In genomic region chr19:1046117-1046626, GRCh38 we compare ENCODE assay signal across 17 cellular contexts. TPM values are rescaled to one million over a fixed set of nuclear protein-coding genes. Genes with fewer than 3 reads are reported as not detected.
DNase-seq lines count a peak whose midpoint lies in the region; ATAC-seq and TF ChIP-seq lines count a peak whose summit lies in the region.
"Had no signal": no experiment of that assay in that cellular context is flagged by ENCODE, and none has a peak within 500 bp of the region (broad histone marks: within the 10 kb centered on the region; RNA-seq: fewer than 3 reads in every experiment).

No MANE protein-coding gene starts in this region.

- H2AFZ ChIP-seq in HCT116 (ENCODE audit: low read depth, low read length, poor library complexity, severe bottlenecking), result no peak overlapping the region
- no peak overlapping the region for H2AFZ ChIP-seq in neural progenitor cell (replicated peaks)

- DNase-seq in activated naive CD4-positive, alpha-beta T cell treated with anti-CD3 and anti-CD28 coated beads, Interleukin-2, amount 50 U/mL, for 16 hours, result peak; percentile 8
- DNase-seq in activated naive CD4-positive, alpha-beta T cell treated with anti-CD3 and anti-CD28 coated beads, Interleukin-2, amount 10 ng/mL, durations not matched to agents 7 days and 5 days, result no peak
- DNase-seq in HCT116 (ENCODE audit: low read depth, low spot score) (no peak), islet precursor cell (peak; percentile 56), neural progenitor cell (ENCODE audit: low spot score) (no peak), breast epithelium (ENCODE audit: low spot score in 2 of 2) (no peak), mesothelial cell of epicardium (ENCODE audit: low spot score in 2 of 2, unreplicated experiment in 2 of 2) (no peak), SW 1271 (lab: John Stamatoyannopoulos, UW) (no peak)
- DNase-seq: 8988T, AML-193, DMS79, GOT3, HFFc6, IMR-90 had no signal

- peaks cover 7% of the 10 kb centered on the region for H3F3A ChIP-seq in neural progenitor cell (ENCODE audit: low read depth)

- ATAC-seq in HCT116, result no peak

- peaks cover 0 to 15% of the 10 kb centered on the region in 2 experiments; a peak in 1 of 4 replicates for H3K36me3 ChIP-seq in HCT116 (ENCODE audit: control insufficient read depth in 1 of 2, insufficient read depth in 2 of 2, low read length in 2 of 2)
- H3K36me3 ChIP-seq in neural progenitor cell, result no peaks in the 10 kb centered on the region
- H3K36me3 ChIP-seq in breast epithelium, result no peaks in the 10 kb centered on the region
- H3K36me3 ChIP-seq: HAP-1 had no signal

- no peaks in the 10 kb centered on the region for H3K9me2 ChIP-seq in HCT116 (ENCODE audit: insufficient read depth)

- H3K4me2 ChIP-seq in HCT116 (ENCODE audit: low read length), result no peak overlapping the region
- no peak overlapping the region for H3K4me2 ChIP-seq in neural progenitor cell

- H3K4me1 ChIP-seq in HCT116 (ENCODE audit: control insufficient read depth in 1 of 2, insufficient read depth in 2 of 2, low read length in 2 of 2) (peaks cover 29 to 51% of the 10 kb centered on the region in 2 experiments), neural progenitor cell (peaks cover 3% of the 10 kb centered on the region), breast epithelium (peaks cover 0 to 6% of the 10 kb centered on the region in 2 donors)

- TF ChIP-seq RAD21 in HCT116 (IDR thresholded peaks at IDR 0.05; ENCODE audit: low read depth), result no peak

- H3K4me3 Mint-ChIP-seq in activated naive CD4-positive, alpha-beta T cell treated with anti-CD3 and anti-CD28 coated beads, Interleukin-2, amount 10 ng/mL, durations not matched to agents 7 days and 5 days, result no peak overlapping the region
- H3K4me3 Mint-ChIP-seq in neural progenitor cell (peak overlapping the region; percentile 38), mesothelial cell of epicardium (no peak overlapping the region)
- H3K4me3 Mint-ChIP-seq: HFFc6 had no signal

- peaks cover 18% of the 10 kb centered on the region for H3K4me1 Mint-ChIP-seq in activated naive CD4-positive, alpha-beta T cell treated with anti-CD3 and anti-CD28 coated beads, Interleukin-2, amount 10 ng/mL, durations not matched to agents 7 days and 5 days
- H3K4me1 Mint-ChIP-seq in neural progenitor cell (peaks cover 9% of the 10 kb centered on the region), mesothelial cell of epicardium (peaks cover 5% of the 10 kb centered on the region)

- POLR2A ChIA-PET in HCT116 (lab: Charles Lee), result interaction anchor here (2.0 kb wide), 1 partner anchor 223 kb away, joined by 7 read pairs; the partner anchor contains the start of gene CIRBP

- peaks cover 25% of the 10 kb centered on the region for H3K36me3 Mint-ChIP-seq in activated naive CD4-positive, alpha-beta T cell treated with anti-CD3 and anti-CD28 coated beads, Interleukin-2, amount 10 ng/mL, durations not matched to agents 7 days and 5 days
- H3K36me3 Mint-ChIP-seq in neural progenitor cell (no peaks in the 10 kb centered on the region), mesothelial cell of epicardium (no peaks in the 10 kb centered on the region)

- no peaks in the 10 kb centered on the region for H3K9me3 ChIP-seq in HCT116 (ENCODE audit: control insufficient read depth in 1 of 2, insufficient read depth in 1 of 2, low read depth in 1 of 2, low read length in 2 of 2)
- H3K9me3 ChIP-seq in neural progenitor cell (ENCODE audit: low read depth), result no peaks in the 10 kb centered on the region
- no peaks in the 10 kb centered on the region for H3K9me3 ChIP-seq in breast epithelium
- H3K9me3 ChIP-seq: HAP-1 had no signal

- RAD21 ChIA-PET in HCT116 (lab: Charles Lee; ENCODE audit: low non-redundant PET in 1 of 2, low total read pairs in 2 of 2, uncharacterized antibody in 2 of 2, unreplicated experiment in 2 of 2), result no interaction called here

- H3K27ac ChIP-seq in HCT116 (ENCODE audit: low read depth, low read length) (peak overlapping the region; percentile 50), neural progenitor cell (no peak overlapping the region), breast epithelium (no peak overlapping the region)
- H3K27ac ChIP-seq: C4-2B had no signal

- intact Hi-C loops in HCT116 (cut with micrococcal nuclease) (no loop called here), breast epithelium (cut with DNase I; ENCODE audit: low total_unique reads) (no loop called here)

- H4K20me1 ChIP-seq in HCT116 (ENCODE audit: insufficient read depth) (no peaks in the 10 kb centered on the region), neural progenitor cell (ENCODE audit: low read depth) (peaks cover 8% of the 10 kb centered on the region)

- CTCF ChIA-PET in activated naive CD4-positive, alpha-beta T cell treated with anti-CD3 and anti-CD28 coated beads, Interleukin-2, amount 10 ng/mL, durations not matched to agents 7 days and 5 days (lab: Charles Lee), result no interaction called here
- CTCF ChIA-PET in HCT116 (lab: Charles Lee), result interaction anchor here (1.4 kb wide), 1 partner anchor 19 kb away, joined by 7 read pairs; no protein-coding TSS in a partner anchor

- no peak overlapping the region for H3K4me3 ChIP-seq in HCT116 (replicated peaks in 1 of 2; ENCODE audit: low read depth in 1 of 2, low read length in 2 of 2)
- H3K4me3 ChIP-seq in neural progenitor cell, result no peak overlapping the region
- no peak overlapping the region for H3K4me3 ChIP-seq in breast epithelium
- H3K4me3 ChIP-seq: HAP-1 had no signal

- H3K27me3 ChIP-seq in HCT116 (ENCODE audit: insufficient read depth, low read length) (no peaks in the 10 kb centered on the region), neural progenitor cell (no peaks in the 10 kb centered on the region), breast epithelium (no peaks in the 10 kb centered on the region)

- H3K9ac ChIP-seq in HCT116 (ENCODE audit: low read length) (no peak overlapping the region), neural progenitor cell (no peak overlapping the region)

- H3K27ac Mint-ChIP-seq in activated naive CD4-positive, alpha-beta T cell treated with anti-CD3 and anti-CD28 coated beads, Interleukin-2, amount 10 ng/mL, durations not matched to agents 7 days and 5 days, result no peak overlapping the region
- H3K27ac Mint-ChIP-seq in neural progenitor cell, result no peak overlapping the region
- no peak overlapping the region for H3K27ac Mint-ChIP-seq in mesothelial cell of epicardium
- H3K27ac Mint-ChIP-seq: HFFc6 had no signal

- TF ChIP-seq CTCF in HCT116 (IDR thresholded peaks at IDR 0.05 in 2 of 3, conservative IDR thresholded peaks at IDR 0.05 in 1 of 3; ENCODE audit: borderline replicate concordance in 1 of 3, insufficient read depth in 1 of 3, low read depth in 2 of 3, low read length in 2 of 3) (no peak), neural progenitor cell (IDR thresholded peaks at IDR 0.05) (no peak), breast epithelium (IDR thresholded peaks at IDR 0.05) (no peak), mesothelial cell of epicardium (IDR thresholded peaks at IDR 0.05; ENCODE audit: unreplicated experiment) (no peak)

- H3K27me3 Mint-ChIP-seq in activated naive CD4-positive, alpha-beta T cell treated with anti-CD3 and anti-CD28 coated beads, Interleukin-2, amount 10 ng/mL, durations not matched to agents 7 days and 5 days, result no peaks in the 10 kb centered on the region
- H3K27me3 Mint-ChIP-seq in neural progenitor cell (ENCODE audit: insufficient read depth, low read depth) (peaks cover 4% of the 10 kb centered on the region), mesothelial cell of epicardium (ENCODE audit: low read depth) (no peaks in the 10 kb centered on the region)
- H3K27me3 Mint-ChIP-seq: CD4-positive, alpha-beta memory T cell had no signal

- TF ChIP-seq POLR2A in HCT116 (IDR thresholded peaks at IDR 0.05; ENCODE audit: borderline replicate concordance, extremely low read depth, insufficient read depth, insufficient read length), result no peak
- TF ChIP-seq POLR2A in breast epithelium (IDR thresholded peaks at IDR 0.05), result no peak

- peaks cover 8% of the 10 kb centered on the region; the same call in 1 of the 2 replicates for H3K79me2 ChIP-seq in HCT116 (ENCODE audit: insufficient read depth, low read length)
- H3K79me2 ChIP-seq in neural progenitor cell (ENCODE audit: low read depth), result no peaks in the 10 kb centered on the region

- BruUV-seq in HCT116 (replicated peaks; lab: Mats Ljungman, UMichigan), result no TSS peak

- peaks cover 2% of the 10 kb centered on the region for H3K9me3 Mint-ChIP-seq in activated naive CD4-positive, alpha-beta T cell treated with anti-CD3 and anti-CD28 coated beads, Interleukin-2, amount 10 ng/mL, durations not matched to agents 7 days and 5 days
- H3K9me3 Mint-ChIP-seq in neural progenitor cell (no peaks in the 10 kb centered on the region), mesothelial cell of epicardium (no peaks in the 10 kb centered on the region)
- H3K9me3 Mint-ChIP-seq: CD4-positive, alpha-beta memory T cell had no signal

TF ChIP-seq in HCT116, 20 proteins besides CTCF, POLR2A, EP300 and RAD21 (continues in another document):
- TF ChIP-seq MAX (IDR thresholded peaks at IDR 0.05) (no peak), EZH2 (IDR thresholded peaks at IDR 0.05) (no peak), CBX3 (IDR thresholded peaks at IDR 0.05; ENCODE audit: low read depth) (no peak)

RNA-seq across cellular contexts. Expression of gene ABCA7, which starts 6.3 kb away (rescaled TPM):
- total RNA-seq in HCT116 (2021; ENCODE audit: unreplicated experiment) (91.4 TPM), neural progenitor cell (ENCODE audit: low replicate concordance) (1.4 and 21.9 TPM in 2 replicates), breast epithelium (10 to 100 TPM in 2 of 3 donors, 1 to 10 TPM in 1; 8.0 to 31.8 (median 26.5) TPM), mesothelial cell of epicardium (18.0 to 22.5 TPM (median 20.1 TPM) in 3 replicates)
- 59.2 and 65.7 TPM in 2 replicates for polyA plus RNA-seq in HCT116 (2012)

RNA-seq across cellular contexts. Expression of gene CNN2, which starts 19.8 kb away (rescaled TPM):
- 212 TPM for total RNA-seq in HCT116 (2021; ENCODE audit: unreplicated experiment)
- polyA plus RNA-seq in HCT116 (2012), result 140 and 171 TPM in 2 replicates
- total RNA-seq in neural progenitor cell (ENCODE audit: low replicate concordance), result 131 and 196 TPM in 2 replicates
- 10 to 100 TPM; 70.4 to 74.1 (median 70.7) TPM for total RNA-seq in breast epithelium
- total RNA-seq in mesothelial cell of epicardium, result 492 to 501 TPM (median 493 TPM) in 3 replicates

RNA-seq across cellular contexts. Expression of gene ARHGAP45, which starts 20.8 kb away (rescaled TPM):
- total RNA-seq in HCT116 (2021; ENCODE audit: unreplicated experiment) (30.4 TPM), neural progenitor cell (ENCODE audit: low replicate concordance) (9.6 and 18.2 TPM in 2 replicates), breast epithelium (10 to 100 TPM; 18.7 to 43.2 (median 23.9) TPM), mesothelial cell of epicardium (2.4 to 3.8 TPM (median 3.2 TPM) in 3 replicates)
- 26.5 and 29.8 TPM in 2 replicates for polyA plus RNA-seq in HCT116 (2012)

RNA-seq across cellular contexts. Expression of gene RNU6-2, which starts 24.9 kb away (rescaled TPM):
- total RNA-seq in HCT116 (2021; ENCODE audit: unreplicated experiment) (not detected), neural progenitor cell (ENCODE audit: low replicate concordance) (not detected in 2 replicates), breast epithelium (not detected), mesothelial cell of epicardium (not detected in 3 replicates)
- not detected in 2 replicates for polyA plus RNA-seq in HCT116 (2012)
- total RNA-seq: CD4-positive, alpha-beta memory T cell; HFFc6; IMR-90 had no signal
- polyA plus RNA-seq: CD4-positive, alpha-beta memory T cell; IMR-90 had no signal

RNA-seq across cellular contexts. Expression of gene TMEM259, which starts 25.2 kb away (rescaled TPM):
- total RNA-seq in HCT116 (2021; ENCODE audit: unreplicated experiment) (202 TPM), neural progenitor cell (ENCODE audit: low replicate concordance) (31.7 and 175 TPM in 2 replicates), breast epithelium (100 to 1,000 TPM; 112 to 156 (median 153) TPM), mesothelial cell of epicardium (232 to 245 TPM (median 242 TPM) in 3 replicates)
- polyA plus RNA-seq in HCT116 (2012), result 168 and 187 TPM in 2 replicates

Comparison
In these comparisons a context has a peak if more than half of its experiments do, and no peak if none do; other contexts are left out.
1. DNase-seq: peak in activated naive CD4-positive, alpha-beta T cell treated with anti-CD3 and anti-CD28 coated beads, Interleukin-2, amount 50 U/mL, for 16 hours (single experiment) and islet precursor cell (single experiment); none in activated naive CD4-positive, alpha-beta T cell treated with anti-CD3 and anti-CD28 coated beads, Interleukin-2, amount 10 ng/mL, durations not matched to agents 7 days and 5 days (single experiment), HCT116 (single experiment), neural progenitor cell (single experiment), breast epithelium (0 of 2), mesothelial cell of epicardium (0 of 2) and SW 1271 (0 of 2).